14 cellular contexts compared by ENCODE assay signal in genomic region chrX:96181571-96181970, GRCh38.
"Had no signal": no experiment of that assay in that cellular context is flagged by ENCODE, and none has a peak within 500 bp of the region (broad histone marks: within the 10 kb centered on the region; RNA-seq: fewer than 3 reads in every experiment).

No MANE protein-coding gene starts in this region.

- H3K4me1 ChIP-seq: heart left ventricle, prostate gland had no signal

- H3K27me3 Mint-ChIP-seq: activated naive CD8-positive, alpha-beta T cell treated with anti-CD3 and anti-CD28 coated beads for 36 hours; naive B cell had no signal

- H3K27ac ChIP-seq: cardiac muscle cell, heart left ventricle, prostate gland had no signal

- H3K4me1 Mint-ChIP-seq: activated naive CD8-positive, alpha-beta T cell treated with anti-CD3 and anti-CD28 coated beads for 36 hours; naive B cell had no signal

- DNase-seq: activated naive CD8-positive, alpha-beta T cell treated with anti-CD3 and anti-CD28 coated beads for 36 hours; activated T-cell treated with anti-CD3 and anti-CD28 coated beads, Interleukin-2, amount 50 U/mL, for 1 hour; cortex of kidney; heart left ventricle; islet precursor cell; left colon; naive B cell; stimulated activated CD4-positive, alpha-beta T cell treated with anti-CD3 and anti-CD28 coated beads, Interleukin-12 subunit alpha, Interleukin-12 subunit beta, amount 100 ng/mL, for 4 hours; stimulated activated CD4-positive, alpha-beta T cell treated with anti-CD3 and anti-CD28 coated beads, Interleukin-4, amount 100 ng/mL, for 4 hours; stimulated activated naive CD8-positive, alpha-beta T cell treated with anti-CD3 and anti-CD28 coated beads, Interleukin-15, Interleukin-2, amounts not matched to agents 100 U/mL and 50 U/mL, for 24 hours; T-helper 1 cell; T-helper 9 cell had no signal

- H3K9me3 ChIP-seq: heart left ventricle, prostate gland had no signal

- H3K27ac Mint-ChIP-seq: activated naive CD8-positive, alpha-beta T cell treated with anti-CD3 and anti-CD28 coated beads for 36 hours; naive B cell had no signal

- H3K4me3 Mint-ChIP-seq: activated naive CD8-positive, alpha-beta T cell treated with anti-CD3 and anti-CD28 coated beads for 36 hours; naive B cell had no signal

- H3K36me3 ChIP-seq: cardiac muscle cell, heart left ventricle, prostate gland had no signal

- H3K4me3 ChIP-seq: cardiac muscle cell, heart left ventricle, prostate gland had no signal

- H3K9me3 Mint-ChIP-seq: activated naive CD8-positive, alpha-beta T cell treated with anti-CD3 and anti-CD28 coated beads for 36 hours had no signal

- H3K36me3 Mint-ChIP-seq: activated naive CD8-positive, alpha-beta T cell treated with anti-CD3 and anti-CD28 coated beads for 36 hours; naive B cell had no signal

- H3K27me3 ChIP-seq: cardiac muscle cell, heart left ventricle had no signal
